In the genomic region with DNA sequence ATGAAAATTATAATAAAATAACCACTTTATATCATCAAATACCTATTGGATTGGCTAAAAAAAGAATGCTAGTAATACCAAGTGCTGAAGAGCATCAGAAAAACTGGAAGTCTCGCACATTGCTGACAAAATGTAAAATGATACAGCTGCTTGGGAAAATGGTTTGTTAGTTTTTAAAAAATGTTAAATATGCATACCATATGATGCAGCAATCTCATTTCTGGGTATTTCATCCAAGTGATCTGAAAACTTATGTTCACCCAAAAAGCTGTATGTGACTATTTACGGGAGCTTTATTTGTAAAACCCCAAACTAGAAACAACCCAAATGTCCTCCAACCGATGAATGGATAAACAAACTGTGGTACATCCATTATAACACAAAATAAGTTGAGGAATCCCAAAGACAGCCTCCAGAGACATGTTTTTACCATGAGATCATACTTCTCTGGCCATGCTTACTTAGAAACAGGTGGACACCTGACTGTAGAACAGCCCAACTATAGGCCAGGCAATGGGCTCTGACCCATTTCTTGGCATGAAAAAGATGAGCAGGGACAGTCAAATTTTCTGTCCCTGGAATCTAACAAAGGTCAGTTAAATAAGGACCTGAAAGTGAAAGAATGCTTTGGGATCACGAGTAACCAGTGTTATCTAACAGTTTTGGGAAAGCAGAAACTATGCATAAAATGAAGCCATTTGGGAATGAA, we compare ENCODE assay signal across 16 cellular contexts.
"Had no signal": no experiment of that assay in that cellular context is flagged by ENCODE, and none has a peak within 500 bp of the region (broad histone marks: within the 10 kb centered on the region; RNA-seq: fewer than 3 reads in every experiment).

No MANE protein-coding gene starts in this region.

- H2AFZ ChIP-seq: neural progenitor cell, parathyroid adenoma had no signal

- H3K4me3 Mint-ChIP-seq: dendritic cell treated with granulocyte-macrophage colony-stimulating factor and Interleukin-4, amounts not matched to agents 40 ng/mL and 50 ng/mL, for 4 days; neural progenitor cell had no signal

- H3K4me3 ChIP-seq: gastrocnemius medialis, neural progenitor cell, stomach, thoracic aorta had no signal

- H3K27ac Mint-ChIP-seq: dendritic cell treated with granulocyte-macrophage colony-stimulating factor and Interleukin-4, amounts not matched to agents 40 ng/mL and 50 ng/mL, for 4 days; neural progenitor cell had no signal

- H3K36me3 ChIP-seq: gastrocnemius medialis, stomach, thoracic aorta had no signal

- H3K4me2 ChIP-seq: neural progenitor cell had no signal

- H3K9me3 ChIP-seq: gastrocnemius medialis, stomach, thoracic aorta had no signal

- H3K9ac ChIP-seq: neural progenitor cell, parathyroid adenoma had no signal

- H3K9me3 Mint-ChIP-seq: dendritic cell treated with granulocyte-macrophage colony-stimulating factor and Interleukin-4, amounts not matched to agents 40 ng/mL and 50 ng/mL, for 4 days had no signal

- H3K79me2 ChIP-seq: parathyroid adenoma had no signal

- H3K27me3 ChIP-seq: gastrocnemius medialis, neural progenitor cell, stomach had no signal

- ATAC-seq: gastrocnemius medialis had no signal

- H3K27ac ChIP-seq: gastrocnemius medialis, neural progenitor cell, parathyroid adenoma, stomach, thoracic aorta had no signal

- H3K4me1 ChIP-seq: gastrocnemius medialis, neural progenitor cell, parathyroid adenoma, stomach had no signal

- DNase-seq: activated CD4-positive, alpha-beta T cell treated with anti-CD3 and anti-CD28 coated beads for 1 hour; activated CD4-positive, alpha-beta T cell treated with anti-CD3 and anti-CD28 coated beads, Interleukin-2, amount 50 U/mL, for 48 hours; activated naive CD4-positive, alpha-beta T cell; activated T-cell treated with anti-CD3 and anti-CD28 coated beads, Interleukin-2, amount 50 U/mL, for 48 hours; central memory CD4-positive, alpha-beta T cell; erythroblast; gastrocnemius medialis; kidney; midbrain; stimulated activated CD4-positive, alpha-beta T cell treated with anti-CD3 and anti-CD28 coated beads, Interleukin-4, amount 100 ng/mL, for 4 hours; stomach; T-helper 9 cell had no signal

- H3K4me1 Mint-ChIP-seq: neural progenitor cell had no signal

- H3K27me3 Mint-ChIP-seq: dendritic cell treated with granulocyte-macrophage colony-stimulating factor and Interleukin-4, amounts not matched to agents 40 ng/mL and 50 ng/mL, for 4 days had no signal
